Comparison of ENCODE assay signal across 26 cellular contexts in genomic region chr7:6159097-6159483, GRCh38. TPM values are rescaled to one million over a fixed set of nuclear protein-coding genes. Genes with fewer than 3 reads are reported as not detected.
DNase-seq lines count a peak whose midpoint lies in the region; ATAC-seq, FAIRE-seq and TF ChIP-seq lines count a peak whose summit lies in the region.
"Had no signal": no experiment of that assay in that cellular context is flagged by ENCODE, and none has a peak within 500 bp of the region (broad histone marks: within the 10 kb centered on the region; RNA-seq: fewer than 3 reads in every experiment).

No MANE protein-coding gene starts in this region.

- FAIRE-seq in K562 (lab: Jason Lieb, UNC) = no peak
- FAIRE-seq: bronchial epithelial cell, G401.6, GM19239, HepG2, pancreas had no signal

- H3K9ac ChIP-seq in K562 (ENCODE audit: insufficient read depth in 1 of 2, low read depth in 2 of 2, low read length in 2 of 2) = peak overlapping the region in 1 of 2 experiments; percentile 33; a peak in 1 of 4 replicates

- no peaks in the 10 kb centered on the region for H3K9me1 ChIP-seq in K562 (ENCODE audit: control insufficient read depth, insufficient read depth, low read length)

- in situ Hi-C loops in K562 (cut with MboI) = no loop called here

- H3K4me2 ChIP-seq in K562 (ENCODE audit: insufficient read depth, low read length) = no peak overlapping the region

- TF ChIP-seq POLR2A in K562 (conservative IDR thresholded peaks at IDR 0.05) = no peak

- no peak overlapping the region for H3K4me3 ChIP-seq in K562
- H3K4me3 ChIP-seq: heart left ventricle, MG63, pancreas had no signal

- intact Hi-C loops in K562 (cut with micrococcal nuclease) = no loop called here

- no peaks in the 10 kb centered on the region for H3K79me2 ChIP-seq in K562 (ENCODE audit: control insufficient read depth, insufficient read depth, low read length)

- POLR2A ChIA-PET in K562 (lab: Yijun Ruan, JAX) = interaction anchor here (1.0 kb wide), 1 partner anchor 12 kb away, joined by 3 read pairs; no protein-coding TSS in a partner anchor

- H2AFZ ChIP-seq in K562 (ENCODE audit: low read depth, low read length) = no peak overlapping the region

- ATAC-seq in K562 = no peak; the same call in 2 of the 3 replicates
- ATAC-seq in stimulated activated effector memory CD8-positive, alpha-beta T cell treated with anti-CD3 and anti-CD28 coated beads, Interleukin-12 subunit alpha, Interleukin-12 subunit beta, amount 100 ng/mL, for 72 hours = no peak
- no peak for ATAC-seq in stimulated activated naive CD8-positive, alpha-beta T cell treated with anti-CD3 and anti-CD28 coated beads, Interleukin-15, amount 100 ng/mL, for 72 hours
- ATAC-seq: activated naive CD8-positive, alpha-beta T cell treated with anti-CD3 and anti-CD28 coated beads, Interleukin-2, amount 50 U/mL, for 24 hours; esophagus mucosa; HepG2; pancreas had no signal

- TF ChIP-seq CTCF in K562 (IDR thresholded peaks at IDR 0.05 in 2 of 3, conservative IDR thresholded peaks at IDR 0.05 in 1 of 3; ENCODE audit: insufficient read depth in 2 of 3, low read depth in 1 of 3, low read length in 3 of 3) = no peak

- H3K27ac Mint-ChIP-seq in stimulated activated effector memory CD8-positive, alpha-beta T cell treated with anti-CD3 and anti-CD28 coated beads, Interleukin-12 subunit alpha, Interleukin-12 subunit beta, amount 100 ng/mL, for 72 hours = peak overlapping the region; percentile 71
- no peak overlapping the region for H3K27ac Mint-ChIP-seq in stimulated activated naive CD8-positive, alpha-beta T cell treated with anti-CD3 and anti-CD28 coated beads, Interleukin-15, amount 100 ng/mL, for 72 hours
- H3K27ac Mint-ChIP-seq: activated naive CD8-positive, alpha-beta T cell treated with anti-CD3 and anti-CD28 coated beads, Interleukin-2, amount 50 U/mL, for 24 hours; stimulated activated naive CD8-positive, alpha-beta T cell treated with anti-CD3 and anti-CD28 coated beads, Interleukin-15, Interleukin-2, amounts not matched to agents 100 ng/mL and 50 ng/mL, for 24 hours had no signal

- BruUV-seq in K562 (replicated peaks; lab: Mats Ljungman, UMichigan) = no TSS peak

- TF ChIP-seq RAD21 in K562 (CRISPR knock-in tag; conservative IDR thresholded peaks at IDR 0.05 in 1 of 2, IDR thresholded peaks at IDR 0.05 in 1 of 2) = no peak

- TF ChIP-seq EP300 in K562 (IDR thresholded peaks at IDR 0.05; ENCODE audit: low read length) = no peak

- H3K27me3 Mint-ChIP-seq in stimulated activated naive CD8-positive, alpha-beta T cell treated with anti-CD3 and anti-CD28 coated beads, Interleukin-15, amount 100 ng/mL, for 72 hours = no peaks in the 10 kb centered on the region
- H3K27me3 Mint-ChIP-seq: activated naive CD8-positive, alpha-beta T cell treated with anti-CD3 and anti-CD28 coated beads, Interleukin-2, amount 50 U/mL, for 24 hours; stimulated activated naive CD8-positive, alpha-beta T cell treated with anti-CD3 and anti-CD28 coated beads, Interleukin-15, Interleukin-2, amounts not matched to agents 100 ng/mL and 50 ng/mL, for 24 hours had no signal

- no peaks in the 10 kb centered on the region for H3K9me3 ChIP-seq in K562 (replicated peaks; ENCODE audit: control insufficient read depth, insufficient read depth, low read depth, low read length)
- H3K9me3 ChIP-seq: Caco-2, heart left ventricle, MG63, pancreas had no signal

- H3K27ac ChIP-seq in K562 (ENCODE audit: extremely low read depth, low read depth, low read length) = no peak overlapping the region
- peak overlapping the region; percentile 43 for H3K27ac ChIP-seq in layer of hippocampus (ENCODE audit: low read depth, low read length)
- H3K27ac ChIP-seq: 22Rv1, pancreas had no signal

- no peaks in the 10 kb centered on the region for H3K4me1 Mint-ChIP-seq in stimulated activated effector memory CD8-positive, alpha-beta T cell treated with anti-CD3 and anti-CD28 coated beads, Interleukin-12 subunit alpha, Interleukin-12 subunit beta, amount 100 ng/mL, for 72 hours
- no peaks in the 10 kb centered on the region for H3K4me1 Mint-ChIP-seq in stimulated activated naive CD8-positive, alpha-beta T cell treated with anti-CD3 and anti-CD28 coated beads, Interleukin-15, amount 100 ng/mL, for 72 hours
- H3K4me1 Mint-ChIP-seq: activated naive CD8-positive, alpha-beta T cell treated with anti-CD3 and anti-CD28 coated beads, Interleukin-2, amount 50 U/mL, for 24 hours had no signal

- DNase-seq in DMS53 (lab: John Stamatoyannopoulos, UW) (peak; percentile 19), DMS53 treated with DMSO at 0.1 percent for 48 hours (lab: John Stamatoyannopoulos, UW; ENCODE audit: unreplicated experiment) (no peak), K562 (ENCODE audit: extremely low read depth in 1 of 4, low spot score in 3 of 4) (no peak), NOMO-1 treated with DMSO at 0.1 percent for 48 hours (lab: John Stamatoyannopoulos, UW; ENCODE audit: unreplicated experiment) (no peak)
- no peak for DNase-seq in stimulated activated effector memory CD8-positive, alpha-beta T cell treated with anti-CD3 and anti-CD28 coated beads, Interleukin-12 subunit alpha, Interleukin-12 subunit beta, amount 100 ng/mL, for 72 hours (ENCODE audit: low spot score in 2 of 2)
- no peak for DNase-seq in stimulated activated naive CD8-positive, alpha-beta T cell treated with anti-CD3 and anti-CD28 coated beads, Interleukin-15, amount 100 ng/mL, for 72 hours
- no peak for DNase-seq in stimulated activated CD4-positive, alpha-beta T cell treated with anti-CD3 and anti-CD28 coated beads, Interleukin-4, amount 100 ng/mL, for 1 hour
- DNase-seq: activated CD4-positive, CD25-positive, alpha-beta regulatory T cell treated with anti-CD3 and anti-CD28 coated beads, Interleukin-2, amount 50 U/mL, for 72 hours; activated naive CD8-positive, alpha-beta T cell treated with anti-CD3 and anti-CD28 coated beads, Interleukin-2, amount 50 U/mL, for 24 hours; Caco-2; heart left ventricle; MG63; NCI-H1436 treated with DMSO at 0.1 percent for 48 hours; NCI-H2171 treated with DMSO at 0.1 percent for 48 hours; NCI-H774; pancreas; stimulated activated CD4-positive, alpha-beta T cell treated with anti-CD3 and anti-CD28 coated beads, Interleukin-2, amount 100 ng/mL, for 24 hours; T1000 had no signal

- H3K4me1 ChIP-seq in K562 (replicated peaks in 1 of 2; ENCODE audit: control insufficient read depth in 2 of 2, insufficient read depth in 2 of 2, low read length in 2 of 2) = 0 out of 5 replicates have a peak, but pooled peaks cover 0 to 3% of the 10 kb centered on the region in 2 experiments
- H3K4me1 ChIP-seq: Caco-2, pancreas had no signal

- no peaks in the 10 kb centered on the region for H3K9me3 Mint-ChIP-seq in stimulated activated effector memory CD8-positive, alpha-beta T cell treated with anti-CD3 and anti-CD28 coated beads, Interleukin-12 subunit alpha, Interleukin-12 subunit beta, amount 100 ng/mL, for 72 hours
- no peaks in the 10 kb centered on the region for H3K9me3 Mint-ChIP-seq in stimulated activated naive CD8-positive, alpha-beta T cell treated with anti-CD3 and anti-CD28 coated beads, Interleukin-15, amount 100 ng/mL, for 72 hours
- H3K9me3 Mint-ChIP-seq: activated naive CD8-positive, alpha-beta T cell treated with anti-CD3 and anti-CD28 coated beads, Interleukin-2, amount 50 U/mL, for 24 hours; stimulated activated naive CD8-positive, alpha-beta T cell treated with anti-CD3 and anti-CD28 coated beads, Interleukin-15, Interleukin-2, amounts not matched to agents 100 ng/mL and 50 ng/mL, for 24 hours had no signal

- H3K4me3 Mint-ChIP-seq in stimulated activated effector memory CD8-positive, alpha-beta T cell treated with anti-CD3 and anti-CD28 coated beads, Interleukin-12 subunit alpha, Interleukin-12 subunit beta, amount 100 ng/mL, for 72 hours = no peak overlapping the region
- no peak overlapping the region for H3K4me3 Mint-ChIP-seq in stimulated activated naive CD8-positive, alpha-beta T cell treated with anti-CD3 and anti-CD28 coated beads, Interleukin-15, amount 100 ng/mL, for 72 hours
- H3K4me3 Mint-ChIP-seq: activated naive CD8-positive, alpha-beta T cell treated with anti-CD3 and anti-CD28 coated beads, Interleukin-2, amount 50 U/mL, for 24 hours; stimulated activated naive CD8-positive, alpha-beta T cell treated with anti-CD3 and anti-CD28 coated beads, Interleukin-15, Interleukin-2, amounts not matched to agents 100 ng/mL and 50 ng/mL, for 24 hours had no signal

- H4K20me1 ChIP-seq in K562 (replicated peaks; ENCODE audit: control insufficient read depth, insufficient read depth, low read length) = 0 out of 2 replicates have a peak, but pooled peaks cover 8% of the 10 kb centered on the region

- peaks cover 71% of the 10 kb centered on the region for H3K36me3 Mint-ChIP-seq in stimulated activated effector memory CD8-positive, alpha-beta T cell treated with anti-CD3 and anti-CD28 coated beads, Interleukin-12 subunit alpha, Interleukin-12 subunit beta, amount 100 ng/mL, for 72 hours

- CTCF ChIA-PET in K562 (lab: Yijun Ruan, JAX; ENCODE audit: low intra/inter-chr PET ratio) = no interaction called here

- 79% methylated on average over 11 of the region's 11 CpGs for WGBS in K562 (ENCODE audit: insufficient coverage, low coverage, missing lambda C conversion rate)

- H3K27me3 ChIP-seq in K562 (ENCODE audit: control insufficient read depth in 2 of 2, insufficient read depth in 2 of 2, low read length in 2 of 2) (no peaks in the 10 kb centered on the region), layer of hippocampus (ENCODE audit: control insufficient read depth, insufficient read depth, low read length) (no peaks in the 10 kb centered on the region)
- H3K27me3 ChIP-seq: heart left ventricle, MG63, pancreas had no signal

- H3K36me3 ChIP-seq in K562 (ENCODE audit: control insufficient read depth, insufficient read depth, low read length) = peaks cover 90% of the 10 kb centered on the region

RNA-seq across cellular contexts. Expression of gene USP42, which starts 54.3 kb away (rescaled TPM):
- total RNA-seq in K562 (2011; cell fraction: chromatin; rRNA removed; ENCODE audit: low replicate concordance) = 26.4 and 32.0 TPM in 2 replicates
- 12.8 and 13.8 TPM in 2 replicates for total RNA-seq in K562 (2011; cell fraction: nucleolus; rRNA removed)
- 19.7 and 25.3 TPM in 2 replicates for total RNA-seq in K562 (2011; cell fraction: nucleoplasm; rRNA removed)
- total RNA-seq in K562 (2014; rRNA removed) (5.4 and 8.2 TPM in 2 replicates), K562 (2014; rRNA removed; fragmentation: Illumina TruSeq; extraction: Trizol) (7.4 and 8.2 TPM in 2 replicates), K562 (2015; rRNA removed; fragmentation: Illumina TruSeq; extraction: Trizol) (6.6 and 7.0 TPM in 2 replicates), K562 (2021) (15.3 and 16.1 TPM in 2 replicates)
- polyA plus RNA-seq in K562 (2011; rRNA removed) (4.8 and 6.3 TPM in 2 replicates), K562 (2014; fragmentation: Illumina TruSeq; extraction: Trizol) (11.2 and 12.7 TPM in 2 replicates), K562 (2014; fragmentation: Nextera tagmentation; extraction: Ambion mirVana) (1 to 10 TPM; 2.1 to 4.1 TPM), K562 (2014; rRNA removed) (6.0 and 7.2 TPM in 2 replicates)
- polyA plus RNA-seq in K562 (2011; cell fraction: cytosol; rRNA removed) = 3.6 and 3.9 TPM in 2 replicates
- polyA plus RNA-seq in K562 (2011; cell fraction: nucleus; rRNA removed) = 10.5 and 13.4 TPM in 2 replicates
- 7.5 and 8.2 TPM in 2 replicates for polyA plus RNA-seq in K562 (2012)
- polyA minus RNA-seq in K562 (2011; rRNA and poly(A)+ RNA removed) = 7.5 and 9.2 TPM in 2 replicates
- 7.7 and 9.3 TPM in 2 replicates for polyA minus RNA-seq in K562 (2011; cell fraction: cytosol; rRNA and poly(A)+ RNA removed)
- 4.6 and 5.9 TPM in 2 replicates for polyA minus RNA-seq in K562 (2011; cell fraction: nucleus; rRNA and poly(A)+ RNA removed)
